12 cellular contexts compared by ENCODE assay signal in the genomic region with DNA sequence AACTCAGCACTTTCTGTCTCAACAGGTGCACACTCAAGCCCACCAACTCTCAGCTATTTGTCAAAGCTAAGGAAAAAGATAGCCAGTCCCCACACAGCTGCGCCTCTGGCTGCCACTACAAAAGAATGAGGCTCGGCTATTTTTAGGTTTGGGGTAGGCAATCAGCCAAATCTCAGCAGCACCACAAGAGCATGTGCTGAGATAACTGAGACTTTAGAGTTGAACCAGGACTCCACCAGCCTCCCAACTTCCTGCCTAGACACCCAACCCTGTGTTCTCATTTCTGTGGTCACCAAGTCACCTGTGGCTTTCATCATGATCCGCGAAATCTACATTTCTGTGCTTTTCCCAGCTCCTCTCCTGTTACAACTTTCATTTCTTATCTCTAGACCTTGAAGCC. TPM values are rescaled to one million over a fixed set of nuclear protein-coding genes. Genes with fewer than 3 reads are reported as not detected.
DNase-seq lines count a peak whose midpoint lies in the region; ATAC-seq and TF ChIP-seq lines count a peak whose summit lies in the region.
"Had no signal": no experiment of that assay in that cellular context is flagged by ENCODE, and none has a peak within 500 bp of the region (broad histone marks: within the 10 kb centered on the region; RNA-seq: fewer than 3 reads in every experiment).

No MANE protein-coding gene starts in this region.

- H2AFZ ChIP-seq in Karpas-422 (ENCODE audit: low read length) (peak overlapping the region; percentile 53; the same call in 1 of the 2 replicates), mesenchymal stem cell (ENCODE audit: low read depth, low read length) (no peak overlapping the region)
- H2AFZ ChIP-seq: GM23248 had no signal

- H3K23ac ChIP-seq in mesenchymal stem cell (ENCODE audit: low read length in 2 of 2), result no peak overlapping the region

- no peak overlapping the region for H2BK12ac ChIP-seq in mesenchymal stem cell (ENCODE audit: low read length in 2 of 2)

- H3K36me3 ChIP-seq in Karpas-422 (ENCODE audit: insufficient read depth, low read length) (no peaks in the 10 kb centered on the region), mesenchymal stem cell (ENCODE audit: control insufficient read depth in 1 of 2, insufficient read depth in 2 of 2, low read depth in 1 of 2, low read length in 2 of 2) (no peaks in the 10 kb centered on the region)
- H3K36me3 ChIP-seq: spleen had no signal

- H3K79me1 ChIP-seq in mesenchymal stem cell (replicated peaks; ENCODE audit: low read length, poor library complexity, severe bottlenecking), result no peaks in the 10 kb centered on the region

- no peak overlapping the region for H2BK15ac ChIP-seq in mesenchymal stem cell (ENCODE audit: low read depth, poor library complexity, severe bottlenecking)

- H2BK5ac ChIP-seq in mesenchymal stem cell (ENCODE audit: low read depth, low read length, poor library complexity, severe bottlenecking), result no peak overlapping the region

- H2AK5ac ChIP-seq in mesenchymal stem cell (ENCODE audit: low read length, severe bottlenecking), result no peak overlapping the region

- H3K9ac ChIP-seq in Karpas-422 (ENCODE audit: low read length) (peak overlapping the region; percentile 19; the same call in 1 of the 2 replicates), mesenchymal stem cell (ENCODE audit: low read length) (no peak overlapping the region)
- H3K9ac ChIP-seq: GM23248 had no signal

- H3K4me1 ChIP-seq in Karpas-422 (ENCODE audit: low read length) (peaks cover 33% of the 10 kb centered on the region), mesenchymal stem cell (ENCODE audit: control insufficient read depth, insufficient read depth, low read depth, low read length) (peaks cover 2% of the 10 kb centered on the region)
- H3K4me1 ChIP-seq: spleen had no signal

- H3K4me3 ChIP-seq in Karpas-422 (ENCODE audit: low read length), result no peak overlapping the region
- no peak overlapping the region for H3K4me3 ChIP-seq in cardiac fibroblast (replicated peaks in 1 of 2; ENCODE audit: low read depth in 2 of 2, low read length in 2 of 2)
- no peak overlapping the region for H3K4me3 ChIP-seq in mesenchymal stem cell (ENCODE audit: insufficient read depth in 1 of 2, low read depth in 1 of 2, low read length in 2 of 2)
- H3K4me3 ChIP-seq: GM23248, spleen had no signal

- ATAC-seq in HG03039 (IDR thresholded peaks at IDR 0.05; ENCODE audit: unreplicated experiment) (no peak), GM18909 (IDR thresholded peaks at IDR 0.05; ENCODE audit: poor library complexity, unreplicated experiment) (no peak)
- ATAC-seq: stimulated activated naive CD8-positive, alpha-beta T cell treated with anti-CD3 and anti-CD28 coated beads, Interleukin-15, Interleukin-2, amounts not matched to agents 100 U/mL and 50 U/mL, for 24 hours had no signal

- no peak for TF ChIP-seq CTCF in cardiac fibroblast (IDR thresholded peaks at IDR 0.05; ENCODE audit: low read depth, low read length)

- H3K27me3 ChIP-seq in Karpas-422 (ENCODE audit: low read length), result no peaks in the 10 kb centered on the region
- no peaks in the 10 kb centered on the region for H3K27me3 ChIP-seq in mesenchymal stem cell (ENCODE audit: control insufficient read depth in 1 of 2, insufficient read depth in 1 of 2, low read length in 2 of 2)
- H3K27me3 ChIP-seq: spleen had no signal

- no peaks in the 10 kb centered on the region for H3K79me2 ChIP-seq in Karpas-422 (ENCODE audit: low read length)

- no peak overlapping the region for H4K8ac ChIP-seq in mesenchymal stem cell (ENCODE audit: low read length)

- no peaks in the 10 kb centered on the region for H4K20me1 ChIP-seq in Karpas-422 (ENCODE audit: insufficient read depth, low read depth, low read length)

- no peaks in the 10 kb centered on the region for H3K9me3 ChIP-seq in Karpas-422 (ENCODE audit: low read length)
- H3K9me3 ChIP-seq in mesenchymal stem cell (ENCODE audit: control insufficient read depth, low read length), result no peaks in the 10 kb centered on the region
- H3K9me3 ChIP-seq: spleen had no signal

- peak overlapping the region; percentile 51 for H3K4me2 ChIP-seq in Karpas-422 (ENCODE audit: low read depth, low read length, poor library complexity, severe bottlenecking)
- no peak overlapping the region for H3K4me2 ChIP-seq in mesenchymal stem cell (ENCODE audit: low read length, poor library complexity, severe bottlenecking)

- no peak overlapping the region for H3K18ac ChIP-seq in mesenchymal stem cell (ENCODE audit: low read depth in 1 of 2, low read length in 2 of 2)

- H3K9me2 ChIP-seq in Karpas-422 (replicated peaks; ENCODE audit: insufficient read depth, low read length), result no peaks in the 10 kb centered on the region

- DNase-seq in A172 (ENCODE audit: low spot score) (peak; percentile 2), Karpas-422 (peak; percentile 86), cardiac fibroblast (ENCODE audit: low read depth in 2 of 2) (peak; percentile 59 to 64), mesenchymal stem cell (peak; percentile 43), NCI-H1417 treated with DMSO at 0.1 percent for 48 hours (lab: John Stamatoyannopoulos, UW) (no peak)
- DNase-seq in central memory CD4-positive, alpha-beta T cell, result no peak
- DNase-seq: activated T-cell treated with anti-CD3 and anti-CD28 coated beads for 4 hours; GM23248; spleen; stimulated activated naive CD8-positive, alpha-beta T cell treated with anti-CD3 and anti-CD28 coated beads, Interleukin-15, Interleukin-2, amounts not matched to agents 100 U/mL and 50 U/mL, for 24 hours had no signal

- H3K27ac ChIP-seq in Karpas-422 (ENCODE audit: low read length) (peak overlapping the region; percentile 82), mesenchymal stem cell (ENCODE audit: low read length, poor library complexity, severe bottlenecking) (no peak overlapping the region)
- H3K27ac ChIP-seq: GM23248, spleen had no signal

- H4K91ac ChIP-seq in mesenchymal stem cell (ENCODE audit: low read length), result no peak overlapping the region

- WGBS in mesenchymal stem cell, result 60% methylated on average over 4 of the region's 4 CpGs

- no peak overlapping the region for H2BK120ac ChIP-seq in mesenchymal stem cell (ENCODE audit: low read depth, low read length)

- H3K14ac ChIP-seq in mesenchymal stem cell (ENCODE audit: low read length in 2 of 2), result no peak overlapping the region

- no peak overlapping the region for H3K4ac ChIP-seq in mesenchymal stem cell (ENCODE audit: low read depth in 1 of 2, low read length in 2 of 2)

RNA-seq across cellular contexts. Expression of gene DMD, which starts 28.0 kb away (rescaled TPM):
- 17.6 and 29.7 TPM in 2 replicates for total RNA-seq in A172 (2014; rRNA removed; shearing (Covaris generic))
- total RNA-seq in Karpas-422 (2014; rRNA removed; shearing (Covaris generic); ENCODE audit: low replicate concordance), result not detected in 2 replicates
- 15.9 TPM for polyA plus RNA-seq in mesenchymal stem cell (2013, experiment 1 of 2)
- 16.6 TPM for polyA plus RNA-seq in mesenchymal stem cell (2013, experiment 2 of 2)

Comparison
In these comparisons a context has a peak if more than half of its experiments do, and no peak if none do; other contexts are left out.
1. DNase-seq: peak in A172 (single experiment), Karpas-422 (single experiment), cardiac fibroblast (2 of 2) and mesenchymal stem cell (single experiment); none in central memory CD4-positive, alpha-beta T cell (single experiment) and NCI-H1417 treated with DMSO at 0.1 percent for 48 hours (single experiment).
2. RNA of gene DMD, which starts 28.0 kb away (total RNA-seq): 17.6 to 29.7 TPM in A172; not detected in Karpas-422; every median in the first group is over 10 times any median in the second.